In genomic region chr19:2446390-2446789, GRCh38 we compare ENCODE assay signal across 12 cellular contexts. TPM values are rescaled to one million over a fixed set of nuclear protein-coding genes. Genes with fewer than 3 reads are reported as not detected.
DNase-seq lines count a peak whose midpoint lies in the region; ATAC-seq and TF ChIP-seq lines count a peak whose summit lies in the region.
"Had no signal": no experiment of that assay in that cellular context is flagged by ENCODE, and none has a peak within 500 bp of the region (broad histone marks: within the 10 kb centered on the region; RNA-seq: fewer than 3 reads in every experiment).

No MANE protein-coding gene starts in this region.

- TF ChIP-seq CTCF in DND-41 (IDR thresholded peaks at IDR 0.05; ENCODE audit: borderline replicate concordance, extremely low read depth, low read length, poor library complexity, severe bottlenecking) (no peak), KMS-11 (conservative IDR thresholded peaks at IDR 0.05; ENCODE audit: low read depth, low read length) (no peak), vagina (IDR thresholded peaks at IDR 0.05) (no peak)

- no peak overlapping the region for H3K4me2 ChIP-seq in DND-41 (ENCODE audit: insufficient read depth, low read length)
- H3K4me2 ChIP-seq in KMS-11 = peak overlapping the region; percentile 71; the same call in 1 of the 2 replicates

- H3K4me3 ChIP-seq in DND-41 (ENCODE audit: low read depth in 1 of 2, low read length in 2 of 2) = no peak overlapping the region
- no peak overlapping the region for H3K4me3 ChIP-seq in KMS-11 (IDR thresholded peaks at IDR 0.05; ENCODE audit: insufficient read depth, low read depth, low read length)
- no peak overlapping the region for H3K4me3 ChIP-seq in vagina
- H3K4me3 ChIP-seq: uterus had no signal

- H3K4me1 Mint-ChIP-seq in naive B cell = peaks cover 8 to 24% (median 9%) of the 10 kb centered on the region in 3 donors

- H3K4me1 ChIP-seq in DND-41 (ENCODE audit: insufficient read depth, low read length) (peaks cover 11% of the 10 kb centered on the region; the same call in 1 of the 2 replicates), KMS-11 (ENCODE audit: low read depth, poor library complexity, severe bottlenecking) (peaks cover 35% of the 10 kb centered on the region), vagina (no peaks in the 10 kb centered on the region)
- H3K4me1 ChIP-seq: uterus had no signal

- H2AFZ ChIP-seq in DND-41 (ENCODE audit: low read depth, low read length) = no peak overlapping the region
- no peak overlapping the region for H2AFZ ChIP-seq in KMS-11 (ENCODE audit: low read depth)

- H3K9me3 Mint-ChIP-seq in naive B cell = no peaks in the 10 kb centered on the region

- H3K27ac ChIP-seq in DND-41 (ENCODE audit: low read length) = peak overlapping the region; percentile 31; the same call in 1 of the 2 replicates
- peak overlapping the region; percentile 45 for H3K27ac ChIP-seq in KMS-11
- no peak overlapping the region for H3K27ac ChIP-seq in vagina
- H3K27ac ChIP-seq: uterus had no signal

- H3K36me3 Mint-ChIP-seq in naive B cell = peaks cover 0 to 8% of the 10 kb centered on the region in 2 donors

- peak overlapping the region; percentile 57 to 92 (median 82) for H3K4me3 Mint-ChIP-seq in naive B cell

- peaks cover 82% of the 10 kb centered on the region for H4K20me1 ChIP-seq in DND-41 (ENCODE audit: insufficient read depth, low read length)
- H4K20me1 ChIP-seq in KMS-11 (ENCODE audit: insufficient read depth) = peaks cover 4% of the 10 kb centered on the region; the same call in 1 of the 2 replicates

- TF ChIP-seq POLR2A in vagina (IDR thresholded peaks at IDR 0.05) = no peak

- no peaks in the 10 kb centered on the region for H3K27me3 ChIP-seq in DND-41 (ENCODE audit: insufficient read depth, low read length, poor library complexity)
- H3K27me3 ChIP-seq in KMS-11 (ENCODE audit: insufficient read depth, low read depth) = no peaks in the 10 kb centered on the region
- no peaks in the 10 kb centered on the region for H3K27me3 ChIP-seq in vagina
- H3K27me3 ChIP-seq: uterus had no signal

- H3K9me3 ChIP-seq in DND-41 (ENCODE audit: insufficient read depth, low read length, severe bottlenecking) (no peaks in the 10 kb centered on the region), vagina (no peaks in the 10 kb centered on the region)
- H3K9me3 ChIP-seq: uterus had no signal

- H3K79me2 ChIP-seq in DND-41 (ENCODE audit: insufficient read depth, low read length) (peaks cover 93% of the 10 kb centered on the region), KMS-11 (ENCODE audit: insufficient read depth, low read depth) (peaks cover 71% of the 10 kb centered on the region; the same call in 1 of the 2 replicates)

- peak overlapping the region; percentile 7 to 91 (median 56) for H3K27ac Mint-ChIP-seq in naive B cell

- H3K36me3 ChIP-seq in DND-41 (ENCODE audit: insufficient read depth, low read length) (peaks cover 79% of the 10 kb centered on the region), KMS-11 (ENCODE audit: insufficient read depth) (peaks cover 6% of the 10 kb centered on the region; the same call in 1 of the 2 replicates), vagina (peaks cover 0 to 6% of the 10 kb centered on the region in 2 donors)
- H3K36me3 ChIP-seq: uterus had no signal

- intact Hi-C loops in vagina (cut with DNase I) = no loop called here

- peak; percentile 95 for ATAC-seq in DND-41 (ENCODE audit: insufficient read depth, low read depth)
- ATAC-seq in naive B cell (ENCODE audit: low read depth in 2 of 2) = peak; percentile 92 to 95

- DNase-seq in DND-41 (peak; percentile 92), UCSD-AML1 (lab: John Stamatoyannopoulos, UW; ENCODE audit: unreplicated experiment) (peak; percentile 71), naive B cell (peak; percentile 66), vagina (ENCODE audit: extremely low spot score in 2 of 2) (no peak), NCI-H146 (lab: John Stamatoyannopoulos, UW) (no peak), HuH-7.5 (ENCODE audit: low spot score) (no peak)
- no peak for DNase-seq in stimulated activated CD4-positive, alpha-beta T cell treated with anti-CD3 and anti-CD28 coated beads, Interleukin-1b, Interleukin-23, amount 100 ng/mL, for 48 hours
- DNase-seq: activated CD4-positive, CD25-positive, alpha-beta regulatory T cell; caudate nucleus; NCI-H345; uterus had no signal

- H3K9ac ChIP-seq in DND-41 (ENCODE audit: low read depth, low read length) = no peak overlapping the region
- H3K9ac ChIP-seq in KMS-11 = peak overlapping the region; percentile 12; the same call in 1 of the 2 replicates

- no peaks in the 10 kb centered on the region for H3K27me3 Mint-ChIP-seq in naive B cell

RNA-seq across cellular contexts. Expression of gene LMNB2, which starts 10.4 kb away (rescaled TPM):
- polyA plus RNA-seq in naive B cell (ENCODE audit: low read depth in 6 of 6) = 1 to 10 TPM; 3.2 to 5.4 (median 4.5) TPM
- 41.0 TPM for total RNA-seq in vagina

RNA-seq across cellular contexts. Expression of gene TIMM13, which starts 19.0 kb away (rescaled TPM):
- 10 to 100 TPM; 50.0 to 99.3 (median 70.8) TPM for polyA plus RNA-seq in naive B cell (ENCODE audit: low read depth in 6 of 6)
- 20.9 TPM for total RNA-seq in vagina

RNA-seq across cellular contexts. Expression of gene GADD45B, which starts 29.5 kb away (rescaled TPM):
- polyA plus RNA-seq in naive B cell (ENCODE audit: low read depth in 6 of 6) = 100 to 1,000 TPM in 3 of 6 donors, 10 to 100 TPM in 3; 40.2 to 177 (median 125) TPM
- 181 TPM for total RNA-seq in vagina

Comparison
In these comparisons a context has a peak if more than half of its experiments do, and no peak if none do; other contexts are left out.
1. DNase-seq: peak in DND-41 (single experiment), UCSD-AML1 (single experiment) and naive B cell (single experiment); none in stimulated activated CD4-positive, alpha-beta T cell treated with anti-CD3 and anti-CD28 coated beads, Interleukin-1b, Interleukin-23, amount 100 ng/mL, for 48 hours (single experiment), vagina (0 of 2), NCI-H146 (single experiment) and HuH-7.5 (single experiment).